In the genomic region with DNA sequence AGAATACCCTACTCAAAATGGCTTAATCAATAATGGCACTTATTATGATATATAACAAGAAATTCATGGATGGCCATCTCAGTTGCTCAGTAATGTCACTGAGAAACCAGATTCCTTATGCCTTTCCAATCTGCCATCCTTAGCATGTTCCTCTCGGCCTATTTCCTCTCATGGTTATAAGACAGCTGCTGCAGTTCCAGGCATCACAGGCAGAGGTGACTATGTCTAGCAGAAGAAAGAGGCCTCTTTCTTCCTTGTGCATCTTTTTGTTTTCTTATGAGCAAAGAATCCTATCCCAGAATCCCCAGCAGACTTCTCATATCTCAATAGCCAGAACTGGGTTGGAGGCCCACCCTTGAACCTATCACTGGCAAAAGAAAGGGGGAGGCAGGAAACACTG, we compare ENCODE assay signal across 2 cellular contexts.
TF ChIP-seq lines count a peak whose summit lies in the region.

No MANE protein-coding gene starts in this region.

TF ChIP-seq in H1, 55 proteins besides CTCF, POLR2A, EP300 and RAD21 (continued from another document):
- TF ChIP-seq, protein P1, sequence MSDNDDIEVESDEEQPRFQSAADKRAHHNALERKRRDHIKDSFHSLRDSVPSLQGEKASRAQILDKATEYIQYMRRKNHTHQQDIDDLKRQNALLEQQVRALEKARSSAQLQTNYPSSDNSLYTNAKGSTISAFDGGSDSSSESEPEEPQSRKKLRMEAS (IDR thresholded peaks at IDR 0.05), result no peak
- no peak for TF ChIP-seq CREB1 (IDR thresholded peaks at IDR 0.05)
- TF ChIP-seq BCL11A (IDR thresholded peaks at IDR 0.05; ENCODE audit: low read depth in 2 of 2, low read length in 2 of 2), result no peak
- no peak for TF ChIP-seq BACH1 (IDR thresholded peaks at IDR 0.05; ENCODE audit: low read length)
- TF ChIP-seq SRF (IDR thresholded peaks at IDR 0.05; ENCODE audit: low read depth, low read length), result no peak
- TF ChIP-seq ASH2L (IDR thresholded peaks at IDR 0.05; ENCODE audit: low read length), result no peak
- no peak for TF ChIP-seq TEAD4 (IDR thresholded peaks at IDR 0.05; ENCODE audit: low read depth, low read length)
- TF ChIP-seq RNF2 (IDR thresholded peaks at IDR 0.05; ENCODE audit: borderline replicate concordance, low read depth, low read length, missing control alignments, poor library complexity, severe bottlenecking), result no peak
- TF ChIP-seq SP2 (IDR thresholded peaks at IDR 0.05; ENCODE audit: low read length), result no peak
- TF ChIP-seq MAFK (IDR thresholded peaks at IDR 0.05; ENCODE audit: low read depth, low read length), result no peak
- TF ChIP-seq HDAC2 (IDR thresholded peaks at IDR 0.05; ENCODE audit: borderline replicate concordance in 1 of 2, low read depth in 2 of 2, low read length in 2 of 2), result no peak
- no peak for TF ChIP-seq TBP (IDR thresholded peaks at IDR 0.05; ENCODE audit: low read depth, low read length)
- no peak for TF ChIP-seq RFX5 (IDR thresholded peaks at IDR 0.05; ENCODE audit: borderline replicate concordance, low read depth, low read length)
- TF ChIP-seq SP1 (IDR thresholded peaks at IDR 0.05; ENCODE audit: low read depth, low read length), result no peak
- TF ChIP-seq BRCA1 (IDR thresholded peaks at IDR 0.05; ENCODE audit: low read depth, low read length), result no peak
- no peak for TF ChIP-seq TCF12 (IDR thresholded peaks at IDR 0.05; ENCODE audit: low read depth, low read length)

TF ChIP-seq in GM23338, 12 proteins besides CTCF, POLR2A, EP300 and RAD21 (continued from another document):
- TF ChIP-seq, protein P2, sequence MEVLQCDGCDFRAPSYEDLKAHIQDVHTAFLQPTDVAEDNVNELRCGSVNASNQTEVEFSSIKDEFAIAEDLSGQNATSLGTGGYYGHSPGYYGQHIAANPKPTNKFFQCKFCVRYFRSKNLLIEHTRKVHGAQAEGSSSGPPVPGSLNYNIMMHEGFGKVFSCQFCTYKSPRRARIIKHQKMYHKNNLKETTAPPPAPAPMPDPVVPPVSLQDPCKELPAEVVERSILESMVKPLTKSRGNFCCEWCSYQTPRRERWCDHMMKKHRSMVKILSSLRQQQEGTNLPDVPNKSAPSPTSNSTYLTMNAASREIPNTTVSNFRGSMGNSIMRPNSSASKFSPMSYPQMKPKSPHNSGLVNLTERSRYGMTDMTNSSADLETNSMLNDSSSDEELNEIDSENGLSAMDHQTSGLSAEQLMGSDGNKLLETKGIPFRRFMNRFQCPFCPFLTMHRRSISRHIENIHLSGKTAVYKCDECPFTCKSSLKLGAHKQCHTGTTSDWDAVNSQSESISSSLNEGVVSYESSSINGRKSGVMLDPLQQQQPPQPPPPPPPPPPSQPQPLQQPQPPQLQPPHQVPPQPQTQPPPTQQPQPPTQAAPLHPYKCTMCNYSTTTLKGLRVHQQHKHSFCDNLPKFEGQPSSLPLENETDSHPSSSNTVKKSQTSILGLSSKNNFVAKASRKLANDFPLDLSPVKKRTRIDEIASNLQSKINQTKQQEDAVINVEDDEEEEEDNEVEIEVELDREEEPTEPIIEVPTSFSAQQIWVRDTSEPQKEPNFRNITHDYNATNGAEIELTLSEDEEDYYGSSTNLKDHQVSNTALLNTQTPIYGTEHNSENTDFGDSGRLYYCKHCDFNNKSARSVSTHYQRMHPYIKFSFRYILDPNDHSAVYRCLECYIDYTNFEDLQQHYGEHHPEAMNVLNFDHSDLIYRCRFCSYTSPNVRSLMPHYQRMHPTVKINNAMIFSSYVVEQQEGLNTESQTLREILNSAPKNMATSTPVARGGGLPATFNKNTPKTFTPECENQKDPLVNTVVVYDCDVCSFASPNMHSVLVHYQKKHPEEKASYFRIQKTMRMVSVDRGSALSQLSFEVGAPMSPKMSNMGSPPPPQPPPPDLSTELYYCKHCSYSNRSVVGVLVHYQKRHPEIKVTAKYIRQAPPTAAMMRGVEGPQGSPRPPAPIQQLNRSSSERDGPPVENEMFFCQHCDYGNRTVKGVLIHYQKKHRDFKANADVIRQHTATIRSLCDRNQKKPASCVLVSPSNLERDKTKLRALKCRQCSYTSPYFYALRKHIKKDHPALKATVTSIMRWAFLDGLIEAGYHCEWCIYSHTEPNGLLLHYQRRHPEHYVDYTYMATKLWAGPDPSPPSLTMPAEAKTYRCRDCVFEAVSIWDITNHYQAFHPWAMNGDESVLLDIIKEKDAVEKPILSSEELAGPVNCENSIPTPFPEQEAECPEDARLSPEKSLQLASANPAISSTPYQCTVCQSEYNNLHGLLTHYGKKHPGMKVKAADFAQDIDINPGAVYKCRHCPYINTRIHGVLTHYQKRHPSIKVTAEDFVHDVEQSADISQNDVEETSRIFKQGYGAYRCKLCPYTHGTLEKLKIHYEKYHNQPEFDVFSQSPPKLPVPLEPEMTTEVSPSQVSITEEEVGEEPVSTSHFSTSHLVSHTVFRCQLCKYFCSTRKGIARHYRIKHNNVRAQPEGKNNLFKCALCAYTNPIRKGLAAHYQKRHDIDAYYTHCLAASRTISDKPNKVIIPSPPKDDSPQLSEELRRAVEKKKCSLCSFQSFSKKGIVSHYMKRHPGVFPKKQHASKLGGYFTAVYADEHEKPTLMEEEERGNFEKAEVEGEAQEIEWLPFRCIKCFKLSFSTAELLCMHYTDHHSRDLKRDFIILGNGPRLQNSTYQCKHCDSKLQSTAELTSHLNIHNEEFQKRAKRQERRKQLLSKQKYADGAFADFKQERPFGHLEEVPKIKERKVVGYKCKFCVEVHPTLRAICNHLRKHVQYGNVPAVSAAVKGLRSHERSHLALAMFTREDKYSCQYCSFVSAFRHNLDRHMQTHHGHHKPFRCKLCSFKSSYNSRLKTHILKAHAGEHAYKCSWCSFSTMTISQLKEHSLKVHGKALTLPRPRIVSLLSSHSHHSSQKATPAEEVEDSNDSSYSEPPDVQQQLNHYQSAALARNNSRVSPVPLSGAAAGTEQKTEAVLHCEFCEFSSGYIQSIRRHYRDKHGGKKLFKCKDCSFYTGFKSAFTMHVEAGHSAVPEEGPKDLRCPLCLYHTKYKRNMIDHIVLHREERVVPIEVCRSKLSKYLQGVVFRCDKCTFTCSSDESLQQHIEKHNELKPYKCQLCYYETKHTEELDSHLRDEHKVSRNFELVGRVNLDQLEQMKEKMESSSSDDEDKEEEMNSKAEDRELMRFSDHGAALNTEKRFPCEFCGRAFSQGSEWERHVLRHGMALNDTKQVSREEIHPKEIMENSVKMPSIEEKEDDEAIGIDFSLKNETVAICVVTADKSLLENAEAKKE (CRISPR knock-in tag; IDR thresholded peaks at IDR 0.05), result no peak
- TF ChIP-seq ZNF114 (CRISPR knock-in tag; IDR thresholded peaks at IDR 0.05) (no peak), CREB1 (CRISPR knock-in tag; IDR thresholded peaks at IDR 0.05; ENCODE audit: low read depth) (no peak), EZH2 (IDR thresholded peaks at IDR 0.05; ENCODE audit: low read depth, unreplicated experiment) (no peak), POLR2AphosphoS5 (IDR thresholded peaks at IDR 0.05; ENCODE audit: low read depth) (no peak)
